In the genomic region with DNA sequence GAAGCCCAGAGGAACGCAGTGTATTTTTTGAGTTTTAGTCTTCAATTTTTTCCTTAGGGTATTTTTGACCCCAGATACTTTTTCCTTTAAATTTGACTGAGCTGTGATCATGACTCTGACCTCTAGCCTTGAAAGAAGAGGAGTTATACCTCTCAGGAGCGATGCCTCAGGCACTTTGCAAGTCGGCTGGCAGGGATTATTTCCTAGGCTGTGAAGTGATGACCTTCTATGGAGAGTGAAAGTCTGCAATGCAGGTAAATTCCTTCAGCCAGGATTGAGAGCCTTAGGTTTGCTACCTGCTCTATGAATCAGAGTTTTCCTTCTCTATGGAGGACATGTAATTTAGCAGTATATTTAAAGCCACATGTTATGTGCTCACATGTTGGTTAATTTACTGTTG, we compare ENCODE assay signal across 19 cellular contexts. TPM values are rescaled to one million over a fixed set of nuclear protein-coding genes. Genes with fewer than 3 reads are reported as not detected.
A peak's percentile ranks its signal among the peaks of the same experiment; 100 is the strongest.
DNase-seq lines count a peak whose midpoint lies in the region; ATAC-seq, FAIRE-seq and TF ChIP-seq lines count a peak whose summit lies in the region.
"Had no signal": no experiment of that assay in that cellular context is flagged by ENCODE, and none has a peak within 500 bp of the region (broad histone marks: within the 10 kb centered on the region; RNA-seq: fewer than 3 reads in every experiment).

No MANE protein-coding gene starts in this region.

- H3K56ac ChIP-seq in H1 (replicated peaks; ENCODE audit: insufficient read length, low read depth, low read length), result no peak overlapping the region

- no peaks in the 10 kb centered on the region for H3K9me3 ChIP-seq in HUES48 (ENCODE audit: control insufficient read depth, insufficient read depth, low read length)
- no peaks in the 10 kb centered on the region for H3K9me3 ChIP-seq in H1 (ENCODE audit: insufficient read depth in 2 of 2, low read depth in 1 of 2, low read length in 1 of 2)
- H3K9me3 ChIP-seq in neuronal stem cell (replicated peaks in 1 of 2; ENCODE audit: control insufficient read depth in 2 of 2, insufficient read depth in 1 of 2, low read depth in 1 of 2, low read length in 2 of 2), result peaks cover 0 to 2% of the 10 kb centered on the region in 2 donors

- peaks cover 5% of the 10 kb centered on the region for H3K27me3 Mint-ChIP-seq in activated CD4-positive, alpha-beta T cell treated with anti-CD3 and anti-CD28 coated beads, Interleukin-2, amount 10 ng/mL, durations not matched to agents 24 days and 14 days
- H3K27me3 Mint-ChIP-seq: CD4-positive, CD25-positive, alpha-beta regulatory T cell had no signal

- no peaks in the 10 kb centered on the region for H3K4me1 Mint-ChIP-seq in activated CD4-positive, alpha-beta T cell treated with anti-CD3 and anti-CD28 coated beads, Interleukin-2, amount 10 ng/mL, durations not matched to agents 24 days and 14 days
- H3K4me1 Mint-ChIP-seq: CD4-positive, CD25-positive, alpha-beta regulatory T cell had no signal

- no peak for TF ChIP-seq RAD21 in H1 (IDR thresholded peaks at IDR 0.05 in 1 of 2, conservative IDR thresholded peaks at IDR 0.05 in 1 of 2; ENCODE audit: low read depth in 2 of 2, low read length in 2 of 2)

- 63% methylated on average over 3 of the region's 3 CpGs; no CpG with 5 or more reads in 1 of the 2 experiments for WGBS in H1 (ENCODE audit: extremely low coverage in 1 of 2, insufficient coverage in 1 of 2, insufficient read length in 1 of 2, insufficient replicate concordance in 2 of 2, low coverage in 1 of 2, low lambda C conversion rate in 2 of 2, missing lambda C conversion rate in 1 of 2), 2 experiments
- WGBS in neuronal stem cell (ENCODE audit: extremely low coverage in 2 of 2, insufficient read length in 2 of 2, insufficient replicate concordance in 1 of 2), 2 donors, result no CpG with 5 or more reads among the region's 3 CpGs

- H3K27me3 ChIP-seq in HUES48 (ENCODE audit: control insufficient read depth, insufficient read depth, low read length) (no peaks in the 10 kb centered on the region), H1 (replicated peaks in 1 of 4; ENCODE audit: control insufficient read depth in 3 of 4, extremely low read depth in 1 of 4, insufficient read depth in 3 of 4, low read length in 3 of 4) (no peaks in the 10 kb centered on the region), neuronal stem cell (ENCODE audit: control insufficient read depth in 3 of 3, insufficient read depth in 3 of 3, low read depth in 1 of 3, low read length in 3 of 3) (no peaks in the 10 kb centered on the region)

- no peak overlapping the region for H4K5ac ChIP-seq in H1 (ENCODE audit: insufficient read length, low read depth, low read length)

- H3K14ac ChIP-seq in H1 (ENCODE audit: insufficient read length) (no peak overlapping the region), neuronal stem cell (ENCODE audit: low read length) (no peak overlapping the region)

- intact Hi-C loops in activated CD4-positive, alpha-beta T cell treated with anti-CD3 and anti-CD28 coated beads, Interleukin-2, amount 10 ng/mL, durations not matched to agents 24 days and 14 days (cut with micrococcal nuclease), result no loop called here

- H2BK15ac ChIP-seq in H1 (ENCODE audit: low read length) (no peak overlapping the region), neuronal stem cell (ENCODE audit: low read length) (no peak overlapping the region)

- TF ChIP-seq CTCF in H1 (IDR thresholded peaks at IDR 0.05; ENCODE audit: control extremely low read depth in 1 of 3, insufficient read depth in 1 of 3, low read depth in 1 of 3, low read length in 3 of 3), result no peak

- no peaks in the 10 kb centered on the region for H3K79me2 ChIP-seq in H1 (ENCODE audit: control insufficient read depth in 1 of 2, insufficient read depth in 2 of 2, low read length in 2 of 2)

- H4K91ac ChIP-seq in H1 (replicated peaks; ENCODE audit: insufficient read length, low read length) (no peak overlapping the region), neuronal stem cell (ENCODE audit: low read depth, low read length, poor library complexity) (no peak overlapping the region)

- H2BK12ac ChIP-seq in H1 (ENCODE audit: low read depth, low read length), result no peak overlapping the region
- no peak overlapping the region for H2BK12ac ChIP-seq in neuronal stem cell (ENCODE audit: low read length)

- H3K4me1 ChIP-seq in HUES48 (ENCODE audit: control insufficient read depth, insufficient read depth, low read length) (peaks cover 38% of the 10 kb centered on the region), H1 (replicated peaks in 1 of 4; ENCODE audit: control insufficient read depth in 3 of 4, insufficient read depth in 4 of 4, low read length in 3 of 4) (no peaks in the 10 kb centered on the region; a peak in 2 of 7 replicates), neuronal stem cell (ENCODE audit: control insufficient read depth in 2 of 2, insufficient read depth in 1 of 2, low read depth in 1 of 2, low read length in 2 of 2) (no peaks in the 10 kb centered on the region)

- H2BK5ac ChIP-seq in H1 (ENCODE audit: low read depth, low read length), result no peak overlapping the region
- H2BK5ac ChIP-seq in neuronal stem cell (ENCODE audit: low read length), result no peak overlapping the region

- no peaks in the 10 kb centered on the region for H3K9me3 Mint-ChIP-seq in activated CD4-positive, alpha-beta T cell treated with anti-CD3 and anti-CD28 coated beads, Interleukin-2, amount 10 ng/mL, durations not matched to agents 24 days and 14 days

- H3K36me3 Mint-ChIP-seq in activated CD4-positive, alpha-beta T cell treated with anti-CD3 and anti-CD28 coated beads, Interleukin-2, amount 10 ng/mL, durations not matched to agents 24 days and 14 days (ENCODE audit: low read depth), result no peaks in the 10 kb centered on the region
- H3K36me3 Mint-ChIP-seq: CD4-positive, CD25-positive, alpha-beta regulatory T cell had no signal

- CTCF ChIA-PET in H1 (lab: Charles Lee; ENCODE audit: partially characterized antibody), result no interaction called here

- no peak overlapping the region for H3K27ac Mint-ChIP-seq in activated CD4-positive, alpha-beta T cell treated with anti-CD3 and anti-CD28 coated beads, Interleukin-2, amount 10 ng/mL, durations not matched to agents 24 days and 14 days
- H3K27ac Mint-ChIP-seq: CD4-positive, CD25-positive, alpha-beta regulatory T cell had no signal

- H3K23ac ChIP-seq in H1 (ENCODE audit: insufficient read length) (no peak overlapping the region), neuronal stem cell (ENCODE audit: low read depth, low read length, poor library complexity) (no peak overlapping the region)

- no peak overlapping the region for H2AK5ac ChIP-seq in H1 (ENCODE audit: low read depth, low read length)
- H2AK5ac ChIP-seq in neuronal stem cell (ENCODE audit: low read depth, low read length), result no peak overlapping the region

- H3K36me3 ChIP-seq in HUES48 (ENCODE audit: control insufficient read depth, insufficient read depth, low read length), result no peaks in the 10 kb centered on the region
- H3K36me3 ChIP-seq in H1 (ENCODE audit: control insufficient read depth in 2 of 4, insufficient read depth in 4 of 4, low read length in 3 of 4), result no peaks in the 10 kb centered on the region
- no peaks in the 10 kb centered on the region for H3K36me3 ChIP-seq in neuronal stem cell (replicated peaks in 1 of 2; ENCODE audit: control insufficient read depth in 2 of 2, insufficient read depth in 2 of 2, low read length in 2 of 2)

- TF ChIP-seq EP300 in H1 (IDR thresholded peaks at IDR 0.05; ENCODE audit: borderline replicate concordance in 1 of 2, low read depth in 2 of 2, low read length in 2 of 2), result no peak

- no peak for DNase-seq in H1 (ENCODE audit: low read depth in 1 of 2, low spot score in 2 of 2)
- peak; percentile 45 for DNase-seq in iPS-NIHi7 (ENCODE audit: extremely low spot score)
- DNase-seq in neuronal stem cell (ENCODE audit: low spot score), result no peak
- DNase-seq in RCC 7860 (ENCODE audit: low spot score), result no peak
- no peak for DNase-seq in activated CD4-positive, alpha-beta T cell treated with anti-CD3 and anti-CD28 coated beads, Interleukin-2, amount 10 ng/mL, durations not matched to agents 24 days and 14 days
- DNase-seq: CD4-positive, CD25-positive, alpha-beta regulatory T cell; DMS79 treated with DMSO at 0.1 percent for 48 hours; KBM-7; NCI-H1092 treated with DMSO at 0.1 percent for 48 hours; NCI-H2029 treated with DMSO at 0.1 percent for 48 hours; NCI-H524 treated with DMSO at 0.1 percent for 48 hours; PC-9; SHP77 treated with DMSO at 0.1 percent for 48 hours; SW 1271 had no signal

- H3K79me1 ChIP-seq in H1 (ENCODE audit: low read depth, low read length) (no peaks in the 10 kb centered on the region), neuronal stem cell (ENCODE audit: low read depth, low read length) (no peaks in the 10 kb centered on the region)

- H3K4me3 Mint-ChIP-seq in activated CD4-positive, alpha-beta T cell treated with anti-CD3 and anti-CD28 coated beads, Interleukin-2, amount 10 ng/mL, durations not matched to agents 24 days and 14 days, result no peak overlapping the region
- H3K4me3 Mint-ChIP-seq: CD4-positive, CD25-positive, alpha-beta regulatory T cell had no signal

- H2BK20ac ChIP-seq in H1 (ENCODE audit: low read length), result no peak overlapping the region

- H3K23me2 ChIP-seq in H1 (ENCODE audit: low read depth, low read length), result no peaks in the 10 kb centered on the region; the same call in 1 of the 2 replicates

- POLR2A ChIA-PET in H1 (lab: Charles Lee; ENCODE audit: partially characterized antibody), result no interaction called here

- H3K9ac ChIP-seq in HUES48 (ENCODE audit: low read depth, low read length) (0 out of 2 replicates have a peak overlapping the region, but pooled peaks have one; percentile 4), H1 (replicated peaks in 1 of 4; ENCODE audit: extremely low read depth in 1 of 4, low read depth in 3 of 4, low read length in 3 of 4) (no peak overlapping the region), neuronal stem cell (ENCODE audit: low read depth, low read length, poor library complexity) (no peak overlapping the region)

- no peak overlapping the region for H4K8ac ChIP-seq in H1 (ENCODE audit: extremely low read depth, insufficient read depth, low read length)
- no peak overlapping the region for H4K8ac ChIP-seq in neuronal stem cell (ENCODE audit: low read depth, low read length)

- peak overlapping the region; percentile 11; the same call in 1 of the 2 replicates for H2AFZ ChIP-seq in H1 (ENCODE audit: low read length)
- H2AFZ ChIP-seq in neuronal stem cell (ENCODE audit: low read length), result peak overlapping the region; percentile 23
- H2AFZ ChIP-seq: PC-9 had no signal

- H3K27ac ChIP-seq in HUES48 (ENCODE audit: low read depth, low read length) (peak overlapping the region; percentile 29), H1 (ENCODE audit: low read depth, low read length) (no peak overlapping the region), neuronal stem cell (replicated peaks; ENCODE audit: low read length) (no peak overlapping the region)
- H3K27ac ChIP-seq: PC-9, RWPE1, SK-N-MC had no signal

- no peak overlapping the region for H3K4me3 ChIP-seq in HUES48 (ENCODE audit: low read depth, low read length)
- H3K4me3 ChIP-seq in H1 (ENCODE audit: extremely low read depth in 1 of 4, insufficient read depth in 2 of 4, low read depth in 3 of 4, low read length in 4 of 4), result no peak overlapping the region
- no peak overlapping the region for H3K4me3 ChIP-seq in neuronal stem cell (ENCODE audit: low read length in 2 of 2)
- H3K4me3 ChIP-seq: PC-9, SK-N-MC had no signal

- no peak overlapping the region for H3K4me2 ChIP-seq in H1 (ENCODE audit: insufficient read depth in 1 of 2, low read depth in 2 of 2, low read length in 2 of 2)
- no peak overlapping the region for H3K4me2 ChIP-seq in neuronal stem cell (ENCODE audit: insufficient read depth, low read length, poor library complexity, severe bottlenecking)
- H3K4me2 ChIP-seq: PC-9 had no signal

- no peaks in the 10 kb centered on the region for H4K20me1 ChIP-seq in H1 (replicated peaks in 1 of 2; ENCODE audit: control insufficient read depth in 1 of 2, insufficient read depth in 2 of 2, low read length in 2 of 2)

- H3K18ac ChIP-seq in H1 (ENCODE audit: extremely low read depth, low read length) (no peak overlapping the region), neuronal stem cell (ENCODE audit: low read length) (no peak overlapping the region)

- H3K4ac ChIP-seq in H1 (replicated peaks; ENCODE audit: insufficient read length, low read depth, low read length), result no peak overlapping the region
- H3K4ac ChIP-seq in neuronal stem cell (ENCODE audit: low read length), result no peak overlapping the region

- no peak for ATAC-seq in GM19463 (IDR thresholded peaks at IDR 0.05; ENCODE audit: unreplicated experiment)

- no peak for TF ChIP-seq POLR2A in H1 (IDR thresholded peaks at IDR 0.05; ENCODE audit: control extremely low read depth in 1 of 2, low read depth in 2 of 2, low read length in 2 of 2)

- peak; percentile 81 for FAIRE-seq in H1 (lab: Jason Lieb, UNC)
- FAIRE-seq in RCC 7860 (lab: Jason Lieb, UNC), result no peak
- FAIRE-seq: GM12892 had no signal

- no peak overlapping the region for H2BK120ac ChIP-seq in H1 (replicated peaks; ENCODE audit: low read depth, low read length)
- no peak overlapping the region for H2BK120ac ChIP-seq in neuronal stem cell (ENCODE audit: low read depth, low read length)

RNA-seq across cellular contexts. Expression of a gene that starts 10.8 kb away (rescaled TPM):
- total RNA-seq in H1 (2021; fragmentation: NEBNext Ultra II Directional; extraction: Animal tissue kit (Norgen Biotek cat#: 25700)), result 12.5 and 14.0 TPM in 2 replicates
- polyA plus RNA-seq in H1 (2011; rRNA removed), result 3.0 and 3.6 TPM in 2 replicates
- polyA plus RNA-seq in H1 (2011; cell fraction: cytosol; rRNA removed), result 7.2 TPM
- 6.3 TPM for polyA plus RNA-seq in H1 (2011; cell fraction: nucleus; rRNA removed)
- polyA plus RNA-seq in H1 (2012, experiment 1 of 2), result 7.3 to 14.8 TPM (median 7.8 TPM) in 4 replicates
- polyA plus RNA-seq in H1 (2012, experiment 2 of 2), result 1.2 TPM
- polyA plus RNA-seq in H1 (2013, experiment 1 of 2), result 12.9 TPM
- polyA plus RNA-seq in H1 (2013, experiment 2 of 2), result 10.3 TPM
- polyA minus RNA-seq in H1 (2011; rRNA and poly(A)+ RNA removed), result 6.5 and 8.5 TPM in 2 replicates
- polyA minus RNA-seq in H1 (2011; cell fraction: cytosol; rRNA and poly(A)+ RNA removed), result 5.7 TPM
- polyA minus RNA-seq in H1 (2011; cell fraction: nucleus; rRNA and poly(A)+ RNA removed), result 11.0 TPM
- 18.7 TPM for polyA plus RNA-seq in neuronal stem cell (2013, experiment 1 of 2)
- polyA plus RNA-seq in neuronal stem cell (2013, experiment 2 of 2), result 18.4 TPM
- total RNA-seq in activated CD4-positive, alpha-beta T cell treated with anti-CD3 and anti-CD28 coated beads, Interleukin-2, amount 10 ng/mL, durations not matched to agents 24 days and 14 days, result 1.8 and 2.4 TPM in 2 replicates
- total RNA-seq: CD4-positive, CD25-positive, alpha-beta regulatory T cell had no signal
